8 cellular contexts compared by ENCODE assay signal in genomic region chr12:26938660-26939185, GRCh38. TPM values are rescaled to one million over a fixed set of nuclear protein-coding genes. Genes with fewer than 3 reads are reported as not detected.
DNase-seq lines count a peak whose midpoint lies in the region; ATAC-seq and TF ChIP-seq lines count a peak whose summit lies in the region.

No MANE protein-coding gene starts in this region.

- TF ChIP-seq POLR2A in NB4 (IDR thresholded peaks at IDR 0.05; ENCODE audit: extremely low read depth, insufficient read length): no peak

- DNase-seq in GM13976 (ENCODE audit: low spot score): peak; percentile 20
- DNase-seq in H7: no peak
- DNase-seq in NB4 (ENCODE audit: low read depth): no peak
- peak; percentile 27 for DNase-seq in hepatic stellate cell (ENCODE audit: low spot score)
- no peak for DNase-seq in activated effector memory CD4-positive, alpha-beta T cell treated with anti-CD3 and anti-CD28 coated beads, Interleukin-2, amount 50 U/mL, for 16 hours

- TF ChIP-seq CTCF in GM13976 (IDR thresholded peaks at IDR 0.05; ENCODE audit: borderline replicate concordance, control extremely low read depth, extremely low read depth, insufficient read depth, missing control alignments) (no peak), NB4 (IDR thresholded peaks at IDR 0.05; ENCODE audit: low read depth, low read length) (no peak)

- no peaks in the 10 kb centered on the region for H3K27me3 ChIP-seq in H7 (ENCODE audit: control insufficient read depth, insufficient read depth, low read length)

- H3K36me3 Mint-ChIP-seq in activated naive CD8-positive, alpha-beta T cell: no peaks in the 10 kb centered on the region

- no peaks in the 10 kb centered on the region for H3K9me3 Mint-ChIP-seq in activated naive CD8-positive, alpha-beta T cell (ENCODE audit: low read depth)

- H3K27ac Mint-ChIP-seq in activated naive CD8-positive, alpha-beta T cell: peak overlapping the region; percentile 91

- H3K4me1 Mint-ChIP-seq in activated naive CD8-positive, alpha-beta T cell (ENCODE audit: low read depth): peaks cover 65% of the 10 kb centered on the region

- no peak for ATAC-seq in GM18861 (IDR thresholded peaks at IDR 0.05; ENCODE audit: unreplicated experiment)

- peak overlapping the region; percentile 97 for H3K4me3 Mint-ChIP-seq in activated naive CD8-positive, alpha-beta T cell

- H3K4me3 ChIP-seq in H7 (ENCODE audit: insufficient read depth, low read depth, low read length) (peak overlapping the region; percentile 92), NB4 (ENCODE audit: low read depth, low read length) (peak overlapping the region; percentile 86), skin epidermis (peak overlapping the region; percentile 73 to 94 (median 85))

- no peaks in the 10 kb centered on the region for H3K27me3 Mint-ChIP-seq in activated naive CD8-positive, alpha-beta T cell

- peaks cover 2% of the 10 kb centered on the region; the same call in 1 of the 2 replicates for H3K36me3 ChIP-seq in H7 (replicated peaks; ENCODE audit: control insufficient read depth, insufficient read depth, low read length)

- peak overlapping the region; percentile 63 to 100 (median 98) for H3K27ac ChIP-seq in skin epidermis

- in situ Hi-C loops in GM13976 (cut with MboI; ENCODE audit: low sequenced_read_pairs, unreplicated experiment): no loop called here

RNA-seq across cellular contexts. Expression of gene FGFR1OP2, which starts 0.5 kb away (rescaled TPM):
- 24.0 and 39.9 TPM in 2 replicates for total RNA-seq in H7 (2014; rRNA removed; shearing (Covaris generic))

RNA-seq across cellular contexts. Expression of gene INTS13, which starts 0.9 kb away (rescaled TPM):
- 55.4 and 83.0 TPM in 2 replicates for total RNA-seq in H7 (2014; rRNA removed; shearing (Covaris generic))

Comparison
In these comparisons a context has a peak if more than half of its experiments do, and no peak if none do; other contexts are left out.
1. DNase-seq: peak in GM13976 (single experiment) and hepatic stellate cell (single experiment); none in H7 (single experiment), NB4 (single experiment) and activated effector memory CD4-positive, alpha-beta T cell treated with anti-CD3 and anti-CD28 coated beads, Interleukin-2, amount 50 U/mL, for 16 hours (single experiment).
2. Peak in every context shown above with its lines, with median percentiles within 50 percentile points of each other: H3K4me3 ChIP-seq.